15 cellular contexts compared by ENCODE assay signal in the genomic region with DNA sequence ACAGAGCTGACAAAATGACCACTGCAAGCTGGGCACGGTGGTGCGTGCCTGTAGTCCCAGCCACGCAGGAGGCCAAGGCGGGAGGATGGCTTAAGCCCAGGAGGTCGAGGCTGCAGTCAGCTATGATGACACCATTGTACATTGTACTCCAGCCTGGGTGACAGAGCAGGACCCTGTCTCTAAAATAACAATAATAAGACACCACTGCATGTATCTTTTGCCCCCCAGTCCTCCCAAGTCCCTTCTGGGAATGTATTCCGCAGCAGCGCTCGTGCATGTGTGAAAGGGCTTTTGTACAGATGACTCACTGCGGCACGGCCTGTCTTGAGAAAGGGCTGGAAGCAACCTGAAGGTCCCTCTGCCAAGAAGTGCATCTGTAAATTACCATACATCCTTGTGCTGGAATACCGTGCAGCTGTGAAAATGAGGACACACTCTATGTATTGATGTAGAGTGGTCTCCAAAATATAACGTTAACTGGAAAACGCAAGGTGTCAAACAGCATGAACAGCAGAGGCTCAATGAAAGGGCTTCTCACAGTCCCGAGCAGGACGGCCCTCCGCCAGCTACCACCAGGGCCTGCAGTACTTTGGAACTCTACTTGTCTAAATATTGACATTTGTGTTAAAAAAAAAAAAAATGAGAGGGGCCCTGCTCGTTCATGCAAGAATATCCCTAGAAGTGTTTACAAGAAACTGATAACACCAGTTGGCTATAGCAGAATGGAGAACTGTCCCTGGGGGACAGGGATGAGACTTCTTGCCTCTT. TPM values are rescaled to one million over a fixed set of nuclear protein-coding genes. Genes with fewer than 3 reads are reported as not detected.
A peak's percentile ranks its signal among the peaks of the same experiment; 100 is the strongest.
DNase-seq lines count a peak whose midpoint lies in the region; ATAC-seq and TF ChIP-seq lines count a peak whose summit lies in the region.
"Had no signal": no experiment of that assay in that cellular context is flagged by ENCODE, and none has a peak within 500 bp of the region (broad histone marks: within the 10 kb centered on the region; RNA-seq: fewer than 3 reads in every experiment).

No MANE protein-coding gene starts in this region.

- no peak overlapping the region for H3K4me3 ChIP-seq in duodenal mucosa (ENCODE audit: low read depth in 1 of 2, low read length in 2 of 2)
- no peak overlapping the region for H3K4me3 ChIP-seq in mucosa of rectum (ENCODE audit: low read length in 2 of 2)
- H3K4me3 ChIP-seq: SJCRH30 had no signal

- no peaks in the 10 kb centered on the region for H3K27me3 Mint-ChIP-seq in type B pancreatic cell

- CTCF ChIA-PET in RWPE1 (lab: Yijun Ruan, JAX): interaction anchor here (0.7 kb wide), 2 partner anchors 9 to 24 kb away, joined by 3 read pairs; partner anchors contain the start of gene CDC42EP2

- H3K9me3 ChIP-seq in duodenal mucosa (ENCODE audit: control insufficient read depth in 1 of 2, low read length in 2 of 2): no peaks in the 10 kb centered on the region
- no peaks in the 10 kb centered on the region for H3K9me3 ChIP-seq in mucosa of rectum (ENCODE audit: control insufficient read depth in 2 of 2, low read length in 2 of 2)
- H3K9me3 ChIP-seq: SJCRH30 had no signal

- H3K27ac ChIP-seq in RWPE1: peak overlapping the region; percentile 67
- H3K27ac ChIP-seq in duodenal mucosa (ENCODE audit: low read depth, low read length): peak overlapping the region; percentile 47
- H3K27ac ChIP-seq in mucosa of rectum (ENCODE audit: low read depth in 2 of 2, low read length in 2 of 2): peak overlapping the region; percentile 42 to 52
- H3K27ac ChIP-seq: SJCRH30 had no signal

- POLR2A ChIA-PET in RWPE1 (lab: Yijun Ruan, JAX; ENCODE audit: low non-redundant PET): no interaction called here

- TF ChIP-seq CTCF in RWPE1 (conservative IDR thresholded peaks at IDR 0.05; ENCODE audit: low read depth): no peak
- no peak for TF ChIP-seq CTCF in type B pancreatic cell (conservative IDR thresholded peaks at IDR 0.05)

- H3K27ac Mint-ChIP-seq in type B pancreatic cell: peak overlapping the region; percentile 42
- H3K27ac Mint-ChIP-seq: WTC11 had no signal

- H3K27me3 ChIP-seq in duodenal mucosa (ENCODE audit: control insufficient read depth in 1 of 2, insufficient read depth in 2 of 2, low read length in 2 of 2): no peaks in the 10 kb centered on the region
- H3K27me3 ChIP-seq in mucosa of rectum (ENCODE audit: control insufficient read depth in 2 of 2, insufficient read depth in 2 of 2, low read length in 2 of 2): no peaks in the 10 kb centered on the region
- H3K27me3 ChIP-seq: SJCRH30 had no signal

- H3K9ac ChIP-seq in duodenal mucosa (ENCODE audit: low read depth in 1 of 2, low read length in 2 of 2): peak overlapping the region; percentile 4 to 38
- H3K9ac ChIP-seq in mucosa of rectum (ENCODE audit: low read depth in 1 of 2, low read length in 2 of 2): no peak overlapping the region

- no peaks in the 10 kb centered on the region for H3K9me3 Mint-ChIP-seq in type B pancreatic cell
- H3K9me3 Mint-ChIP-seq: WTC11 had no signal

- H3K4me1 ChIP-seq in duodenal mucosa (ENCODE audit: control insufficient read depth in 1 of 2, insufficient read depth in 2 of 2, low read length in 2 of 2) (peaks cover 34% of the 10 kb centered on the region in 2 donors), mucosa of rectum (ENCODE audit: control insufficient read depth in 2 of 2, insufficient read depth in 2 of 2, low read length in 2 of 2) (peaks cover 19 to 23% of the 10 kb centered on the region in 2 donors)

- peaks cover 4% of the 10 kb centered on the region for H3K36me3 Mint-ChIP-seq in type B pancreatic cell

- peaks cover 30% of the 10 kb centered on the region for H3K4me1 Mint-ChIP-seq in type B pancreatic cell (ENCODE audit: unreplicated experiment)

- no peak for DNase-seq in RWPE1 (ENCODE audit: low spot score)
- DNase-seq in type B pancreatic cell (ENCODE audit: extremely low spot score, unreplicated experiment): no peak
- DNase-seq in globus pallidus (ENCODE audit: low spot score): no peak
- no peak for DNase-seq in activated CD4-positive, CD25-positive, alpha-beta regulatory T cell treated with anti-CD3 and anti-CD28 coated beads, Interleukin-2, amount 50 U/mL, for 72 hours
- DNase-seq: kidney; NCI-H1417; NCI-H69; occipital lobe; stimulated activated CD4-positive, alpha-beta T cell treated with anti-CD3 and anti-CD28 coated beads, Interleukin-4, amount 100 ng/mL, for 1 hour; stimulated activated naive CD4-positive, alpha-beta T cell treated with Interleukin-2 at 50 U/mL for 16 hours had no signal

- H3K36me3 ChIP-seq in duodenal mucosa (ENCODE audit: control insufficient read depth in 1 of 2, insufficient read depth in 2 of 2, low read length in 2 of 2) (peaks cover 0 to 6% of the 10 kb centered on the region in 2 donors), mucosa of rectum (ENCODE audit: control insufficient read depth in 2 of 2, insufficient read depth in 2 of 2, low read length in 2 of 2) (peaks cover 0 to 2% of the 10 kb centered on the region in 2 donors)
- H3K36me3 ChIP-seq: SJCRH30 had no signal

- no peak for ATAC-seq in HG02623 (IDR thresholded peaks at IDR 0.05; ENCODE audit: unreplicated experiment)
- ATAC-seq: WTC11 had no signal

- H3K4me3 Mint-ChIP-seq in type B pancreatic cell: no peak overlapping the region
- H3K4me3 Mint-ChIP-seq: WTC11 had no signal

RNA-seq across cellular contexts. Expression of gene CDC42EP2, which starts 9.0 kb away (rescaled TPM):
- 9.4 and 12.9 TPM in 2 replicates for total RNA-seq in type B pancreatic cell (ENCODE audit: low replicate concordance)

RNA-seq across cellular contexts. Expression of gene DPF2, which starts 28.0 kb away (rescaled TPM):
- 64.7 and 85.5 TPM in 2 replicates for total RNA-seq in type B pancreatic cell (ENCODE audit: low replicate concordance)

RNA-seq across cellular contexts. Expression of gene POLA2, which starts 43.9 kb away (rescaled TPM):
- 18.4 and 32.4 TPM in 2 replicates for total RNA-seq in type B pancreatic cell (ENCODE audit: low replicate concordance)

RNA-seq across cellular contexts. Expression of gene TIGD3, which starts 48.9 kb away (rescaled TPM):
- 1.2 and 1.3 TPM in 2 replicates for total RNA-seq in type B pancreatic cell (ENCODE audit: low replicate concordance)

Comparison
In these comparisons a context has a peak if more than half of its experiments do, and no peak if none do; other contexts are left out.
1. H3K9ac ChIP-seq: peak in duodenal mucosa (2 of 2); none in mucosa of rectum (0 of 2).
2. Peak in every context shown above with its lines, with median percentiles within 50 percentile points of each other: H3K27ac ChIP-seq.